In the genomic region with DNA sequence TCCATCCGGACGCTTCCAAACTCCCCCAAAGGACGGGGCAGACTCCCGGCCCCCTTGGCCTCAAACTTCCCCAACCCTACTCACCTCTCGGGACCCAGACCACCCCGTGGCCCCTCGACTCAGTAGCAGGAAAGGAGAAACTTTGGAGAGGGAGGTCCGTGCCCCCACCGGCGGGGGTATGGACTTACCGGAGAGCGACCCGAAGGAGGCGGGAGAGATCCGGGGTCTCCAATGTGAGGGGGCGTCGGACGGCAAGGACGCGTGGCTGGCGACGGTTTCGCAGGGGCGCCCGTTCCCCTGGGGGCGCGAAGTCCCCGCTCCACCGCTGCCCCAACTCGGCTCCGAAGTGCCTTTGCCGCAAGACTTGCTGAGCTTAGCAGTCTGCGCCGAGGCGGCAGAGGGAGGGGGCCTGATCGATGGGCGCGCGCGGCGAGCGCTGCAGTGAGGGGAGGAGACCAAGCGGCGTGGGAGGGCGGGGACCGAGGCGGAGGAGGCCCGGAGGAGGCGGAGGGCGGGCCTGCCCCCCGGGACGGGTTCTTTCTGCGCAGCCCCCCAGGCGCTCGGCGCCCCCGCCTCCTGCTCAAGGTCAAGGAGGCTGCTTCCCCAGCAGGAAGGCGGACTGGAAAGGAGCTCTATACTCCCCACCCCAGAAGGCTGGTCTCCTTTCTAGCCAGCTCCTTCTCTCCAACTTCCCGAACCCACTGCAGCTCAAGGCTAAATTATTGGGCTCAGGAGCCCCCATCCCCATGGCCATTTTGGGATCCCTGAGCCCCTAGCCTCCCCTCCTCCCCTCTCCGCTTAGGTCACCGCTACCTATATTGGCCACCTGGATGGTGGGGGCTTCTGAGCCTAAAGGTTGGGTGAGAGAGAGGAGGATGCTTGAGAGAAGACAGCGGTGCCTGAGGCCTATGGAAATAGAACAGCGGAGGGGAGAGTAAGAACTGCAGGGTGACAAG, we compare ENCODE assay signal across 9 cellular contexts. TPM values are rescaled to one million over a fixed set of nuclear protein-coding genes. Genes with fewer than 3 reads are reported as not detected.
DNase-seq lines count a peak whose midpoint lies in the region; ATAC-seq, FAIRE-seq and TF ChIP-seq lines count a peak whose summit lies in the region.
"Had no signal": no experiment of that assay in that cellular context is flagged by ENCODE, and none has a peak within 500 bp of the region (broad histone marks: within the 10 kb centered on the region; RNA-seq: fewer than 3 reads in every experiment).

A gene (minus strand): TSS at position 385 of the 956 bp plus-strand sequence. CDS start 104,682 bp downstream, outside the sequence.

- DNase-seq in DMS79 treated with DMSO at 0.1 percent for 48 hours (lab: John Stamatoyannopoulos, UW), result peak; percentile 51
- DNase-seq in NCI-H1694 (lab: John Stamatoyannopoulos, UW), result peak; percentile 20
- DNase-seq in mammary epithelial cell, result no peak
- DNase-seq in memory B cell (ENCODE audit: low spot score in 2 of 2), result no peak
- peak; percentile 80 for DNase-seq in type B pancreatic cell (ENCODE audit: extremely low spot score, unreplicated experiment)
- no peak for DNase-seq in GM12892 (ENCODE audit: insufficient read length)

- no peak for FAIRE-seq in GM12892 (lab: Jason Lieb, UNC)
- FAIRE-seq: bronchial epithelial cell had no signal

- H3K9ac ChIP-seq in mammary epithelial cell (ENCODE audit: insufficient read depth, low read length), result no peak within 1 kb of the TSS

- WGBS in mammary epithelial cell (ENCODE audit: low coverage, missing lambda C conversion rate), result 37% methylated on average over 11 of the region's 63 CpGs

- H3K4me1 ChIP-seq in mammary epithelial cell (ENCODE audit: insufficient read depth, low read length), result peaks cover 5% of the 10 kb centered on the region

- H3K9me3 ChIP-seq in mammary epithelial cell (replicated peaks; ENCODE audit: insufficient read depth, low read length), result no peaks in the 10 kb centered on the region

- H3K4me3 Mint-ChIP-seq in memory B cell, result no peak within 1 kb of the TSS
- peak within 1 kb of the TSS; percentile 83 for H3K4me3 Mint-ChIP-seq in type B pancreatic cell

- no peaks in the 10 kb centered on the region for H3K36me3 Mint-ChIP-seq in memory B cell
- H3K36me3 Mint-ChIP-seq in type B pancreatic cell, result no peaks in the 10 kb centered on the region

- no peaks in the 10 kb centered on the region for H3K36me3 ChIP-seq in mammary epithelial cell (ENCODE audit: insufficient read depth, low read length)

- no peak within 1 kb of the TSS for H3K4me3 ChIP-seq in mammary epithelial cell (replicated peaks in 1 of 3; ENCODE audit: insufficient read depth in 1 of 3, low read depth in 2 of 3, low read length in 3 of 3)

- BruUV-seq in mammary epithelial cell (replicated peaks; lab: Mats Ljungman, UMichigan), result no TSS peak

- peaks cover 29% of the 10 kb centered on the region for H3K27me3 ChIP-seq in mammary epithelial cell (ENCODE audit: insufficient read depth, low read length)

- peaks cover 2% of the 10 kb centered on the region for H4K20me1 ChIP-seq in mammary epithelial cell (ENCODE audit: insufficient read depth, low read length)

- H3K27ac Mint-ChIP-seq in memory B cell (no peak within 1 kb of the TSS), type B pancreatic cell (no peak within 1 kb of the TSS)

- H3K27me3 Mint-ChIP-seq in memory B cell (peaks cover 27% of the 10 kb centered on the region), type B pancreatic cell (peaks cover 67% of the 10 kb centered on the region)

- peak within 1 kb of the TSS; percentile 50 for H3K4me2 ChIP-seq in mammary epithelial cell (ENCODE audit: insufficient read depth, low read depth, low read length)

- ATAC-seq in memory B cell (ENCODE audit: low read depth), result peak; percentile 46
- ATAC-seq in HG03025 (IDR thresholded peaks at IDR 0.05; ENCODE audit: low FRiP score, unreplicated experiment), result no peak
- ATAC-seq in HG03280 (IDR thresholded peaks at IDR 0.05; ENCODE audit: unreplicated experiment), result no peak

- TF ChIP-seq POLR2A in GM12892 (IDR thresholded peaks at IDR 0.05; ENCODE audit: low read depth, low read length), result no peak

- intact Hi-C loops in mammary epithelial cell (cut with micrococcal nuclease), result no loop called here

- H3K27ac ChIP-seq in mammary epithelial cell (ENCODE audit: insufficient read depth, low read depth, low read length), result no peak within 1 kb of the TSS

- no peak within 1 kb of the TSS for H2AFZ ChIP-seq in mammary epithelial cell (ENCODE audit: low read depth, low read length)

- dilution Hi-C loops in mammary epithelial cell (cut with HindIII; ENCODE audit: low sequenced_read_pairs), result no loop called here

- H3K9me3 Mint-ChIP-seq in memory B cell (no peaks in the 10 kb centered on the region), type B pancreatic cell (no peaks in the 10 kb centered on the region)

- no peaks in the 10 kb centered on the region for H3K79me2 ChIP-seq in mammary epithelial cell (ENCODE audit: insufficient read depth, low read length)

- in situ Hi-C loops in mammary epithelial cell (cut with MboI; ENCODE audit: low sequenced_read_pairs in 2 of 2), result loop anchor here (10.0 to 25.0 kb wide), 5 partner anchors 102 to 523 kb away; a partner anchor contains a TSS

- TF ChIP-seq CTCF in mammary epithelial cell (conservative IDR thresholded peaks at IDR 0.05 in 1 of 2, IDR thresholded peaks at IDR 0.05 in 1 of 2; ENCODE audit: extremely low read depth in 1 of 2, insufficient read depth in 1 of 2, low read depth in 1 of 2, low read length in 2 of 2), result no peak
- no peak for TF ChIP-seq CTCF in type B pancreatic cell (conservative IDR thresholded peaks at IDR 0.05)

- CTCF ChIA-PET in mammary epithelial cell (lab: Charles Lee; ENCODE audit: low non-redundant PET), result interaction anchor here (0.6 kb wide), 1 partner anchor 22 kb away, joined by 4 read pairs; no protein-coding TSS in a partner anchor

- H3K4me1 Mint-ChIP-seq in memory B cell (peaks cover 12% of the 10 kb centered on the region), type B pancreatic cell (ENCODE audit: unreplicated experiment) (peaks cover 24% of the 10 kb centered on the region)

RNA-seq across cellular contexts. Expression of the gene that starts here (rescaled TPM):
- total RNA-seq in mammary epithelial cell, result under 1 TPM in 1 of 2 donors, not detected in 1; 0.07 TPM
- polyA plus RNA-seq in mammary epithelial cell, result 0.01 TPM
- polyA minus RNA-seq in mammary epithelial cell, result 0.47 TPM
- total RNA-seq in type B pancreatic cell (ENCODE audit: low replicate concordance), result 4.9 and 11.9 TPM in 2 replicates
- polyA plus RNA-seq in GM12892 (2012; ENCODE audit: missing spikeins), result 0.04 TPM

Comparison
In these comparisons a context has a peak if more than half of its experiments do, and no peak if none do; other contexts are left out.
1. DNase-seq: peak in DMS79 treated with DMSO at 0.1 percent for 48 hours (single experiment), NCI-H1694 (single experiment) and type B pancreatic cell (single experiment); none in mammary epithelial cell (single experiment), memory B cell (0 of 2) and GM12892 (single experiment).